21 cellular contexts compared by ENCODE assay signal in the genomic region with DNA sequence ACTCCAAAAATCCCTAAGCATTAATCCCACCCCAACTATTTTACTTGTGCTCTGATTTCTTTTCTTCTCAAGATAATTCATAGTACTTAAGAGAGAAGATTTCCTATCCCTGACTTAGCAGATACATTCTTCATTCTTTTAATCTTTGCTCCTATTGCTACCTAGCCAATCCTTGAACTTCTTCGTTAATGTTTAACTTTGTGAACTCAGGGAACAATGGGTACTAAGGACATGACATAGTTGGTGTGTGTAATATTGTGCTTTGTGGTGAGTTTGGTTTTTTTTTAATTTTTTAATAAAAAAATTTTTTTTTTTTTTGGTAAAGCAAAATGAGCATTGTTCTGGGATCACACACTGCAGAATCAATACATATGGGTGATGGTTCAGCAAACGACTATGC.
"Had no signal": no experiment of that assay in that cellular context is flagged by ENCODE, and none has a peak within 500 bp of the region (broad histone marks: within the 10 kb centered on the region; RNA-seq: fewer than 3 reads in every experiment).

No MANE protein-coding gene starts in this region.

- H3K36me3 ChIP-seq: adrenal gland, ascending aorta, left lung, right atrium auricular region, tibial artery, WERI-Rb-1 had no signal

- H3K27ac ChIP-seq: adrenal gland, ascending aorta, esophagus muscularis mucosa, left lung, right atrium auricular region, tibial artery, WERI-Rb-1 had no signal

- FAIRE-seq: colon, frontal cortex, TTC549 had no signal

- H3K27me3 ChIP-seq: adrenal gland, ascending aorta, esophagus muscularis mucosa, left lung, right atrium auricular region, tibial artery had no signal

- H3K9me3 ChIP-seq: adrenal gland, ascending aorta, esophagus muscularis mucosa, left lung, right atrium auricular region, tibial artery had no signal

- H3K4me1 ChIP-seq: adrenal gland, ascending aorta, esophagus muscularis mucosa, left lung, tibial artery had no signal

- H3K4me3 ChIP-seq: adrenal gland, ascending aorta, esophagus muscularis mucosa, left lung, lung, right atrium auricular region, tibial artery had no signal

- DNase-seq: activated CD4-positive, alpha-beta T cell treated with anti-CD3 and anti-CD28 coated beads, Interleukin-2, amount 10 ng/mL, durations not matched to agents 7 days and 5 days; activated CD4-positive, CD25-positive, alpha-beta regulatory T cell treated with anti-CD3 and anti-CD28 coated beads, Interleukin-2, amount 50 U/mL, for 72 hours; activated CD8-positive, alpha-beta T cell treated with anti-CD3 and anti-CD28 coated beads, Interleukin-2, amount 10 ng/mL, durations not matched to agents 7 days and 5 days; activated naive CD4-positive, alpha-beta T cell; activated T-cell treated with anti-CD3 and anti-CD28 coated beads, Interleukin-2, amount 50 U/mL, for 1 hour; adrenal gland; effector memory CD4-positive, alpha-beta T cell; hypothalamus; left lung; natural killer cell; stimulated activated naive CD8-positive, alpha-beta T cell treated with anti-CD3 and anti-CD28 coated beads, Interleukin-15, amount 100 ng/mL, for 72 hours; T-cell; tibial artery; WERI-Rb-1 had no signal

- ATAC-seq: activated CD8-positive, alpha-beta T cell treated with anti-CD3 and anti-CD28 coated beads, Interleukin-2, amount 10 ng/mL, durations not matched to agents 7 days and 5 days; left lung; natural killer cell; stimulated activated naive CD8-positive, alpha-beta T cell treated with anti-CD3 and anti-CD28 coated beads, Interleukin-15, amount 100 ng/mL, for 72 hours; T-cell had no signal
